ENCODE assay signal across 4 cellular contexts in the genomic region with DNA sequence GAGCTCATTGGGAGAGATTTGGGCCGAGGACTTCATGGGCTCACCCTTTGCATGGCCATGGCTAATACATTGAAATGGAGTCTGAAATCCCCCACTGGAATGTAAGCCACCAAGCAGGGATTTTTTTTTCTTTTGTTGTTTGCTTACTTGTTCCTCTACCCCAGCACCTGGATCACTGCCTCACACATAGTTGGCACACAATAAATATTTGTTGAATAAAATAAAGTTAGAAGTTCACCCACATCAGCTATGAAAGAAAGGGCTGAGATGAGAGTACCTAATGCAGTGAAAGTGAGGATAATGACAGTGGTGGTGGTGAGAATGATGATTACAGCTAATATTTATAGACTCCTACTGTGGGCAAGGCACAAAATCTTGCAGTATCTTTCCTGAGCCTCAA.
TF ChIP-seq lines count a peak whose summit lies in the region.

No MANE protein-coding gene starts in this region.

TF ChIP-seq in A549, 52 proteins besides CTCF, POLR2A, EP300 and RAD21:
- TF ChIP-seq NFE2L2 (conservative IDR thresholded peaks at IDR 0.05; ENCODE audit: low read length) = no peak
- TF ChIP-seq MAFK (IDR thresholded peaks at IDR 0.05; ENCODE audit: partially characterized antibody) = no peak
- TF ChIP-seq, protein P1, sequence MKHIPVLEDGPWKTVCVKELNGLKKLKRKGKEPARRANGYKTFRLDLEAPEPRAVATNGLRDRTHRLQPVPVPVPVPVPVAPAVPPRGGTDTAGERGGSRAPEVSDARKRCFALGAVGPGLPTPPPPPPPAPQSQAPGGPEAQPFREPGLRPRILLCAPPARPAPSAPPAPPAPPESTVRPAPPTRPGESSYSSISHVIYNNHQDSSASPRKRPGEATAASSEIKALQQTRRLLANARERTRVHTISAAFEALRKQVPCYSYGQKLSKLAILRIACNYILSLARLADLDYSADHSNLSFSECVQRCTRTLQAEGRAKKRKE (CRISPR knock-in tag; IDR thresholded peaks at IDR 0.05; ENCODE audit: low read depth) = no peak
- no peak for TF ChIP-seq EHMT2 (IDR thresholded peaks at IDR 0.05; ENCODE audit: low read depth)
- no peak for TF ChIP-seq CEBPB (IDR thresholded peaks at IDR 0.05)
- no peak for TF ChIP-seq CHD2 (IDR thresholded peaks at IDR 0.05; ENCODE audit: low read length, partially characterized antibody)
- TF ChIP-seq SMC3 (IDR thresholded peaks at IDR 0.05) = no peak
- TF ChIP-seq ZFP36 (IDR thresholded peaks at IDR 0.05; ENCODE audit: borderline replicate concordance, partially characterized antibody) = no peak
- no peak for TF ChIP-seq BHLHE40 (IDR thresholded peaks at IDR 0.05; ENCODE audit: low read depth, low read length)
- TF ChIP-seq HOXB5 (CRISPR knock-in tag; IDR thresholded peaks at IDR 0.05) = no peak
- TF ChIP-seq, protein P2, sequence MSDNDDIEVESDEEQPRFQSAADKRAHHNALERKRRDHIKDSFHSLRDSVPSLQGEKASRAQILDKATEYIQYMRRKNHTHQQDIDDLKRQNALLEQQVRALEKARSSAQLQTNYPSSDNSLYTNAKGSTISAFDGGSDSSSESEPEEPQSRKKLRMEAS (IDR thresholded peaks at IDR 0.05) = no peak
- TF ChIP-seq ZC3H11A (IDR thresholded peaks at IDR 0.05) = no peak
- TF ChIP-seq EHF (CRISPR knock-in tag; IDR thresholded peaks at IDR 0.05) = no peak
- no peak for TF ChIP-seq GATA3 (IDR thresholded peaks at IDR 0.05; ENCODE audit: borderline replicate concordance)

TF ChIP-seq in GM23338, 12 proteins besides CTCF, POLR2A, EP300 and RAD21:
- TF ChIP-seq NANOG (IDR thresholded peaks at IDR 0.05; ENCODE audit: borderline replicate concordance) (no peak), EZH2 (IDR thresholded peaks at IDR 0.05; ENCODE audit: low read depth, unreplicated experiment) (no peak)

TF ChIP-seq in H1, 55 proteins besides CTCF, POLR2A, EP300 and RAD21:
- TF ChIP-seq KDM4A (IDR thresholded peaks at IDR 0.05; ENCODE audit: low read depth, low read length, severe bottlenecking) (no peak), JUND (IDR thresholded peaks at IDR 0.05; ENCODE audit: low read length) (no peak), SP4 (IDR thresholded peaks at IDR 0.05; ENCODE audit: low read length) (no peak), NANOG (IDR thresholded peaks at IDR 0.05; ENCODE audit: insufficient read depth, low read depth, low read length, poor library complexity, severe bottlenecking) (no peak), POU5F1 (IDR thresholded peaks at IDR 0.05; ENCODE audit: low read depth, low read length) (no peak), RXRA (IDR thresholded peaks at IDR 0.05; ENCODE audit: insufficient read depth, low read depth, low read length) (no peak), EGR1 (IDR thresholded peaks at IDR 0.05; ENCODE audit: borderline replicate concordance, low read depth, low read length) (no peak), FOSL1 (IDR thresholded peaks at IDR 0.05; ENCODE audit: insufficient read depth, low read depth, low read length) (no peak), ZNF274 (IDR thresholded peaks at IDR 0.05; ENCODE audit: borderline replicate concordance, extremely low read depth, low read length) (no peak), ASH2L (IDR thresholded peaks at IDR 0.05; ENCODE audit: low read length) (no peak), GTF2F1 (IDR thresholded peaks at IDR 0.05; ENCODE audit: borderline replicate concordance, low read depth, low read length) (no peak), SUZ12 (IDR thresholded peaks at IDR 0.05; ENCODE audit: low read length) (no peak)
- TF ChIP-seq, protein P3, sequence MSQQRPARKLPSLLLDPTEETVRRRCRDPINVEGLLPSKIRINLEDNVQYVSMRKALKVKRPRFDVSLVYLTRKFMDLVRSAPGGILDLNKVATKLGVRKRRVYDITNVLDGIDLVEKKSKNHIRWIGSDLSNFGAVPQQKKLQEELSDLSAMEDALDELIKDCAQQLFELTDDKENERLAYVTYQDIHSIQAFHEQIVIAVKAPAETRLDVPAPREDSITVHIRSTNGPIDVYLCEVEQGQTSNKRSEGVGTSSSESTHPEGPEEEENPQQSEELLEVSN (IDR thresholded peaks at IDR 0.05) = no peak
- TF ChIP-seq, protein P2 (IDR thresholded peaks at IDR 0.05) = no peak

TF ChIP-seq in neural cell, 6 proteins besides CTCF, POLR2A, EP300 and RAD21:
- TF ChIP-seq SMC3 (conservative IDR thresholded peaks at IDR 0.05; ENCODE audit: poor library complexity) (no peak), POLR2AphosphoS5 (IDR thresholded peaks at IDR 0.05) (no peak), MXI1 (conservative IDR thresholded peaks at IDR 0.05; ENCODE audit: poor library complexity, severe bottlenecking) (no peak), TAF1 (IDR thresholded peaks at IDR 0.05; ENCODE audit: low read depth) (no peak), EZH2 (IDR thresholded peaks at IDR 0.05; ENCODE audit: borderline replicate concordance, insufficient read depth, low read length, poor library complexity, severe bottlenecking) (no peak)
- TF ChIP-seq, protein P4, sequence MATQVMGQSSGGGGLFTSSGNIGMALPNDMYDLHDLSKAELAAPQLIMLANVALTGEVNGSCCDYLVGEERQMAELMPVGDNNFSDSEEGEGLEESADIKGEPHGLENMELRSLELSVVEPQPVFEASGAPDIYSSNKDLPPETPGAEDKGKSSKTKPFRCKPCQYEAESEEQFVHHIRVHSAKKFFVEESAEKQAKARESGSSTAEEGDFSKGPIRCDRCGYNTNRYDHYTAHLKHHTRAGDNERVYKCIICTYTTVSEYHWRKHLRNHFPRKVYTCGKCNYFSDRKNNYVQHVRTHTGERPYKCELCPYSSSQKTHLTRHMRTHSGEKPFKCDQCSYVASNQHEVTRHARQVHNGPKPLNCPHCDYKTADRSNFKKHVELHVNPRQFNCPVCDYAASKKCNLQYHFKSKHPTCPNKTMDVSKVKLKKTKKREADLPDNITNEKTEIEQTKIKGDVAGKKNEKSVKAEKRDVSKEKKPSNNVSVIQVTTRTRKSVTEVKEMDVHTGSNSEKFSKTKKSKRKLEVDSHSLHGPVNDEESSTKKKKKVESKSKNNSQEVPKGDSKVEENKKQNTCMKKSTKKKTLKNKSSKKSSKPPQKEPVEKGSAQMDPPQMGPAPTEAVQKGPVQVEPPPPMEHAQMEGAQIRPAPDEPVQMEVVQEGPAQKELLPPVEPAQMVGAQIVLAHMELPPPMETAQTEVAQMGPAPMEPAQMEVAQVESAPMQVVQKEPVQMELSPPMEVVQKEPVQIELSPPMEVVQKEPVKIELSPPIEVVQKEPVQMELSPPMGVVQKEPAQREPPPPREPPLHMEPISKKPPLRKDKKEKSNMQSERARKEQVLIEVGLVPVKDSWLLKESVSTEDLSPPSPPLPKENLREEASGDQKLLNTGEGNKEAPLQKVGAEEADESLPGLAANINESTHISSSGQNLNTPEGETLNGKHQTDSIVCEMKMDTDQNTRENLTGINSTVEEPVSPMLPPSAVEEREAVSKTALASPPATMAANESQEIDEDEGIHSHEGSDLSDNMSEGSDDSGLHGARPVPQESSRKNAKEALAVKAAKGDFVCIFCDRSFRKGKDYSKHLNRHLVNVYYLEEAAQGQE (IDR thresholded peaks at IDR 0.05; ENCODE audit: borderline replicate concordance) = no peak
